In genomic region chr3:42664443-42664814, GRCh38 we compare ENCODE assay signal across 22 cellular contexts. TPM values are rescaled to one million over a fixed set of nuclear protein-coding genes. Genes with fewer than 3 reads are reported as not detected.
DNase-seq lines count a peak whose midpoint lies in the region; ATAC-seq and TF ChIP-seq lines count a peak whose summit lies in the region.
"Had no signal": no experiment of that assay in that cellular context is flagged by ENCODE, and none has a peak within 500 bp of the region (broad histone marks: within the 10 kb centered on the region; RNA-seq: fewer than 3 reads in every experiment).

No MANE protein-coding gene starts in this region.

- ATAC-seq in activated B cell treated with CpG ODN at 0.5 μM for 24 hours (ENCODE audit: low read depth) (no peak), HG03457 (IDR thresholded peaks at IDR 0.05; ENCODE audit: unreplicated experiment) (no peak)
- ATAC-seq: HCT116 had no signal

- H3K4me1 Mint-ChIP-seq in activated CD4-positive, alpha-beta memory T cell treated with anti-CD3 and anti-CD28 coated beads, Interleukin-2, amount 10 ng/mL, durations not matched to agents 7 days and 5 days = no peaks in the 10 kb centered on the region
- no peaks in the 10 kb centered on the region for H3K4me1 Mint-ChIP-seq in activated CD4-positive, alpha-beta memory T cell treated with anti-CD3 and anti-CD28 coated beads for 36 hours (ENCODE audit: low read depth)
- peaks cover 12% of the 10 kb centered on the region for H3K4me1 Mint-ChIP-seq in activated B cell treated with CpG ODN at 0.5 μM for 24 hours

- POLR2A ChIA-PET in activated CD4-positive, alpha-beta memory T cell treated with anti-CD3 and anti-CD28 coated beads, Interleukin-2, amount 10 ng/mL, durations not matched to agents 7 days and 5 days (lab: Charles Lee) = no interaction called here
- POLR2A ChIA-PET in activated CD4-positive, alpha-beta memory T cell treated with anti-CD3 and anti-CD28 coated beads for 36 hours (lab: Charles Lee) = no interaction called here
- POLR2A ChIA-PET in GM10248 (lab: Yijun Ruan, JAX) (no interaction called here), activated B cell treated with CpG ODN at 0.5 μM for 24 hours (lab: Charles Lee) (interaction anchor here (1.0 to 2.2 kb wide), 5 partner anchors 10 to 82 kb away, joined by 4 to 9 read pairs (median 7); partner anchors contain the start of genes NKTR, SEC22C and SS18L2)

- CTCF ChIA-PET in activated CD4-positive, alpha-beta memory T cell treated with anti-CD3 and anti-CD28 coated beads, Interleukin-2, amount 10 ng/mL, durations not matched to agents 7 days and 5 days (lab: Charles Lee) = no interaction called here
- CTCF ChIA-PET in activated CD4-positive, alpha-beta memory T cell treated with anti-CD3 and anti-CD28 coated beads for 36 hours (lab: Charles Lee) = no interaction called here
- CTCF ChIA-PET in GM10248 (lab: Yijun Ruan, JAX) = interaction anchor here (1.5 to 2.5 kb wide), 2 partner anchors 16 to 217 kb away, joined by 3 to 7 read pairs; no protein-coding TSS in a partner anchor
- CTCF ChIA-PET in activated B cell treated with CpG ODN at 0.5 μM for 24 hours (lab: Charles Lee) = no interaction called here

- peaks cover 2% of the 10 kb centered on the region for H3K27me3 Mint-ChIP-seq in activated CD4-positive, alpha-beta memory T cell treated with anti-CD3 and anti-CD28 coated beads, Interleukin-2, amount 10 ng/mL, durations not matched to agents 7 days and 5 days
- H3K27me3 Mint-ChIP-seq in activated CD4-positive, alpha-beta memory T cell treated with anti-CD3 and anti-CD28 coated beads for 36 hours = peaks cover 2% of the 10 kb centered on the region
- no peaks in the 10 kb centered on the region for H3K27me3 Mint-ChIP-seq in activated B cell treated with CpG ODN at 0.5 μM for 24 hours

- no peaks in the 10 kb centered on the region for H3K9me3 Mint-ChIP-seq in activated CD4-positive, alpha-beta memory T cell treated with anti-CD3 and anti-CD28 coated beads, Interleukin-2, amount 10 ng/mL, durations not matched to agents 7 days and 5 days
- no peaks in the 10 kb centered on the region for H3K9me3 Mint-ChIP-seq in activated CD4-positive, alpha-beta memory T cell treated with anti-CD3 and anti-CD28 coated beads for 36 hours
- H3K9me3 Mint-ChIP-seq in activated B cell treated with CpG ODN at 0.5 μM for 24 hours = no peaks in the 10 kb centered on the region

- peak; percentile 11 for DNase-seq in activated CD4-positive, alpha-beta memory T cell treated with anti-CD3 and anti-CD28 coated beads, Interleukin-2, amount 10 ng/mL, durations not matched to agents 7 days and 5 days
- DNase-seq in activated CD4-positive, alpha-beta memory T cell treated with anti-CD3 and anti-CD28 coated beads for 36 hours = no peak
- DNase-seq in GM10248 (ENCODE audit: extremely low spot score) = peak; percentile 15
- no peak for DNase-seq in activated B cell treated with CpG ODN at 0.5 μM for 24 hours
- DNase-seq in posterior vena cava (ENCODE audit: low spot score) = peak; percentile 67
- no peak for DNase-seq in KBM-7
- DNase-seq in NCI-H2029 (lab: John Stamatoyannopoulos, UW) = no peak
- DNase-seq: EL, GF-D8, GOT3, KG1, NCI-H1105, NCI-H146, NCI-H2029 treated with DMSO at 0.1 percent for 48 hours, NCI-H226, NCI-H510A treated with DMSO at 0.1 percent for 48 hours, NCI-H748 treated with DMSO at 0.1 percent for 48 hours, SHP77 treated with DMSO at 0.1 percent for 48 hours had no signal

- no peak overlapping the region for H3K4me3 Mint-ChIP-seq in activated CD4-positive, alpha-beta memory T cell treated with anti-CD3 and anti-CD28 coated beads, Interleukin-2, amount 10 ng/mL, durations not matched to agents 7 days and 5 days
- H3K4me3 Mint-ChIP-seq in activated CD4-positive, alpha-beta memory T cell treated with anti-CD3 and anti-CD28 coated beads for 36 hours = no peak overlapping the region
- peak overlapping the region; percentile 76 for H3K4me3 Mint-ChIP-seq in activated B cell treated with CpG ODN at 0.5 μM for 24 hours

- H3K27ac Mint-ChIP-seq in activated CD4-positive, alpha-beta memory T cell treated with anti-CD3 and anti-CD28 coated beads, Interleukin-2, amount 10 ng/mL, durations not matched to agents 7 days and 5 days = no peak overlapping the region
- H3K27ac Mint-ChIP-seq in activated CD4-positive, alpha-beta memory T cell treated with anti-CD3 and anti-CD28 coated beads for 36 hours = no peak overlapping the region
- peak overlapping the region; percentile 80 for H3K27ac Mint-ChIP-seq in activated B cell treated with CpG ODN at 0.5 μM for 24 hours

- TF ChIP-seq CTCF in GM10248 (IDR thresholded peaks at IDR 0.05; ENCODE audit: control extremely low read depth, extremely low read depth, low read depth, missing control alignments) = no peak
- no peak for TF ChIP-seq CTCF in activated B cell treated with CpG ODN at 0.5 μM for 24 hours (IDR thresholded peaks at IDR 0.05)

- in situ Hi-C loops in KBM-7 (cut with MboI; ENCODE audit: low pct_unique_long_range_greater_than_20kb, low sequenced_read_pairs) = no loop called here

- intact Hi-C loops in activated CD4-positive, alpha-beta memory T cell treated with anti-CD3 and anti-CD28 coated beads for 36 hours (cut with micrococcal nuclease) = no loop called here
- intact Hi-C loops in activated B cell treated with CpG ODN at 0.5 μM for 24 hours (cut with micrococcal nuclease) (loop anchor here (5.0 kb wide), 1 partner anchor 78 kb away; no protein-coding TSS in a partner anchor), posterior vena cava (cut with DNase I) (loop anchor here in 1 of 2 donors (5.0 kb wide), 1 partner anchor 963 kb away; no protein-coding TSS in a partner anchor)

- H3K36me3 Mint-ChIP-seq in activated CD4-positive, alpha-beta memory T cell treated with anti-CD3 and anti-CD28 coated beads, Interleukin-2, amount 10 ng/mL, durations not matched to agents 7 days and 5 days (ENCODE audit: low read depth) = no peaks in the 10 kb centered on the region
- H3K36me3 Mint-ChIP-seq in activated CD4-positive, alpha-beta memory T cell treated with anti-CD3 and anti-CD28 coated beads for 36 hours = no peaks in the 10 kb centered on the region
- H3K36me3 Mint-ChIP-seq in activated B cell treated with CpG ODN at 0.5 μM for 24 hours (ENCODE audit: low read depth) = no peaks in the 10 kb centered on the region

RNA-seq across cellular contexts. Expression of gene ZBTB47, which starts 10.9 kb away (rescaled TPM):
- total RNA-seq in activated CD4-positive, alpha-beta memory T cell treated with anti-CD3 and anti-CD28 coated beads, Interleukin-2, amount 10 ng/mL, durations not matched to agents 7 days and 5 days = 1 to 10 TPM in 1 of 2 experiments, under 1 TPM in 1; 0.93 to 1.1 TPM
- total RNA-seq in activated CD4-positive, alpha-beta memory T cell treated with anti-CD3 and anti-CD28 coated beads for 36 hours = 1 to 10 TPM; 1.0 to 1.1 TPM
- 0.88 and 1.1 TPM in 2 replicates for total RNA-seq in activated B cell treated with CpG ODN at 0.5 μM for 24 hours
- 100 to 1,000 TPM in 1 of 2 donors, 10 to 100 TPM in 1; 83.8 to 109 TPM for total RNA-seq in posterior vena cava

RNA-seq across cellular contexts. Expression of gene KLHL40, which starts 20.9 kb away (rescaled TPM):
- not detected for total RNA-seq in activated CD4-positive, alpha-beta memory T cell treated with anti-CD3 and anti-CD28 coated beads, Interleukin-2, amount 10 ng/mL, durations not matched to agents 7 days and 5 days
- not detected for total RNA-seq in activated CD4-positive, alpha-beta memory T cell treated with anti-CD3 and anti-CD28 coated beads for 36 hours
- total RNA-seq in activated B cell treated with CpG ODN at 0.5 μM for 24 hours (not detected in 2 replicates), posterior vena cava (not detected)
- total RNA-seq: HepG2, HT-29 had no signal

RNA-seq across cellular contexts. Expression of gene HHATL, which starts 38.2 kb away (rescaled TPM):
- under 1 TPM in 1 of 2 experiments, not detected in 1; 0.25 TPM for total RNA-seq in activated CD4-positive, alpha-beta memory T cell treated with anti-CD3 and anti-CD28 coated beads, Interleukin-2, amount 10 ng/mL, durations not matched to agents 7 days and 5 days
- not detected for total RNA-seq in activated CD4-positive, alpha-beta memory T cell treated with anti-CD3 and anti-CD28 coated beads for 36 hours
- not detected in 2 replicates for total RNA-seq in activated B cell treated with CpG ODN at 0.5 μM for 24 hours
- 1 to 10 TPM in 1 of 2 donors, under 1 TPM in 1; 0.65 to 1.0 TPM for total RNA-seq in posterior vena cava
- total RNA-seq: HepG2, HT-29 had no signal

Comparison
In these comparisons a context has a peak if more than half of its experiments do, and no peak if none do; other contexts are left out.
1. DNase-seq: peak in activated CD4-positive, alpha-beta memory T cell treated with anti-CD3 and anti-CD28 coated beads, Interleukin-2, amount 10 ng/mL, durations not matched to agents 7 days and 5 days (single experiment), GM10248 (single experiment) and posterior vena cava (single experiment); none in activated CD4-positive, alpha-beta memory T cell treated with anti-CD3 and anti-CD28 coated beads for 36 hours (single experiment), activated B cell treated with CpG ODN at 0.5 μM for 24 hours (single experiment), KBM-7 (single experiment) and NCI-H2029 (single experiment).
2. RNA of gene ZBTB47, which starts 10.9 kb away (total RNA-seq): 83.8 to 109 TPM in posterior vena cava; 0.88 to 1.1 TPM in activated B cell treated with CpG ODN at 0.5 μM for 24 hours, 0.93 to 1.1 TPM in activated CD4-positive, alpha-beta memory T cell treated with anti-CD3 and anti-CD28 coated beads, Interleukin-2, amount 10 ng/mL, durations not matched to agents 7 days and 5 days and 1.0 to 1.1 TPM in activated CD4-positive, alpha-beta memory T cell treated with anti-CD3 and anti-CD28 coated beads for 36 hours; every median in the first group is over 10 times any median in the second.